1 cellular context compared by ENCODE assay signal in the genomic region with DNA sequence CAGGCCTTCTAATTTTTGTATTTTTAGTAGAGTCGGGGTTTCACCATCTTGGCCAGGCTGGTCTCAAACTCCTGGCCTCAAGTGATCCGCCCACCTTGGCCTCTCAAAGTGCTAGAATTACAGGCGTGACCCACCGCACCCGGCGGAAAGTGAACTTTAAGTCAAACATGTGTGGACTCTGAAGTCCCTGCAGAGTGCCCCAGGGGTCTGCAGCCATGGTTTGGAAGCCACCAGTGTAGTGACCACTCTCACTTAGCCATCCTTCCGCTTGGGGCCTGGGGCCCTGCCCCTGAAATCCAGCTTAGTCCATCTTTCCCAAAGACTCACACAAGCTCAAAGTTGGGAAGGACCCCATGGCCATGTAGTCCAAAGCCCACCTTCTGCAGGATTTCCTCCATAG.
TF ChIP-seq lines count a peak whose summit lies in the region.

No MANE protein-coding gene starts in this region.

TF ChIP-seq in H1, 55 proteins besides CTCF, POLR2A, EP300 and RAD21 (continued from another document):
- TF ChIP-seq EZH2 (IDR thresholded peaks at IDR 0.05; ENCODE audit: low read depth, low read length, severe bottlenecking) = no peak
